ENCODE assay signal across 21 cellular contexts in genomic region chr6:93992976-93993375, GRCh38.
"Had no signal": no experiment of that assay in that cellular context is flagged by ENCODE, and none has a peak within 500 bp of the region (broad histone marks: within the 10 kb centered on the region; RNA-seq: fewer than 3 reads in every experiment).

No MANE protein-coding gene starts in this region.

- H3K4me3 Mint-ChIP-seq: natural killer cell had no signal

- H3K4me1 Mint-ChIP-seq: natural killer cell had no signal

- H3K27me3 ChIP-seq: gastroesophageal sphincter, right atrium auricular region, tibial nerve, uterus had no signal

- H3K27me3 Mint-ChIP-seq: progenitor cell of endocrine pancreas had no signal

- H3K4me3 ChIP-seq: gastroesophageal sphincter, right atrium auricular region, skin epidermis, tibial nerve, uterus had no signal

- H3K36me3 Mint-ChIP-seq: natural killer cell had no signal

- H3K27ac Mint-ChIP-seq: natural killer cell, progenitor cell of endocrine pancreas had no signal

- H3K27ac ChIP-seq: gastroesophageal sphincter, right atrium auricular region, skin epidermis, tibial nerve, uterus had no signal

- H3K36me3 ChIP-seq: gastroesophageal sphincter, right atrium auricular region, tibial nerve, uterus had no signal

- H3K9me3 ChIP-seq: gastroesophageal sphincter, right atrium auricular region, tibial nerve, uterus had no signal

- H3K4me1 ChIP-seq: gastroesophageal sphincter, right atrium auricular region, tibial nerve, uterus had no signal

- DNase-seq: activated CD4-positive, alpha-beta T cell treated with anti-CD3 and anti-CD28 coated beads, Interleukin-2, amount 50 U/mL, for 4 hours; activated naive CD4-positive, alpha-beta T cell treated with Interleukin-2 at 50 U/mL for 16 hours; activated T-cell treated with anti-CD3 and anti-CD28 coated beads for 4 hours; anterior cingulate cortex; caudate nucleus; effector CD8-positive, alpha-beta T cell; mammary epithelial cell; natural killer cell; occipital lobe; stimulated activated CD4-positive, alpha-beta T cell treated with anti-CD3 and anti-CD28 coated beads, Interleukin-4, amount 100 ng/mL, for 4 hours; stimulated activated CD8-positive, alpha-beta memory T cell treated with anti-CD3 and anti-CD28 coated beads, Interleukin-4, amount 100 ng/mL, for 48 hours; stimulated activated naive CD4-positive, alpha-beta T cell treated with Interleukin-2 at 50 U/mL for 16 hours; substantia nigra; uterus had no signal

- ATAC-seq: activated CD4-positive, CD25-positive, alpha-beta regulatory T cell treated with anti-CD3 and anti-CD28 coated beads, Interleukin-2, amount 50 U/mL, for 24 hours; gastroesophageal sphincter; left lobe of liver; natural killer cell had no signal
